In genomic region chr6:38640216-38640909, GRCh38 we compare ENCODE assay signal across 8 cellular contexts. TPM values are rescaled to one million over a fixed set of nuclear protein-coding genes. Genes with fewer than 3 reads are reported as not detected.
DNase-seq lines count a peak whose midpoint lies in the region; ATAC-seq and TF ChIP-seq lines count a peak whose summit lies in the region.

No MANE protein-coding gene starts in this region.

- H3K9me2 ChIP-seq in OCI-LY1 (ENCODE audit: low read depth, low read length), result no peaks in the 10 kb centered on the region

- H3F3A ChIP-seq in OCI-LY1 (ENCODE audit: insufficient read depth, low read length), result no peaks in the 10 kb centered on the region

- peak overlapping the region; percentile 85 for H3K4me2 ChIP-seq in OCI-LY1 (ENCODE audit: low read length)

- H3K36me3 ChIP-seq in OCI-LY1 (ENCODE audit: insufficient read depth, low read length), result no peaks in the 10 kb centered on the region
- H3K36me3 ChIP-seq in naive thymus-derived CD4-positive, alpha-beta T cell (ENCODE audit: control insufficient read depth in 2 of 3, insufficient read depth in 3 of 3, low read length in 3 of 3), result peaks cover 0 to 4% (median 0%) of the 10 kb centered on the region in 3 experiments

- POLR2A ChIA-PET in naive thymus-derived CD4-positive, alpha-beta T cell (lab: Charles Lee), result interaction anchor here (0.9 to 1.8 kb wide), 4 partner anchors 11 to 69 kb away, joined by 3 to 10 read pairs (median 6); partner anchors contain the start of gene GLO1

- no peaks in the 10 kb centered on the region for H3K9me3 ChIP-seq in OCI-LY1 (ENCODE audit: low read length)
- H3K9me3 ChIP-seq in naive thymus-derived CD4-positive, alpha-beta T cell (ENCODE audit: control insufficient read depth in 2 of 3, low read length in 3 of 3), result no peaks in the 10 kb centered on the region

- DNase-seq in activated naive CD4-positive, alpha-beta T cell treated with anti-CD3 and anti-CD28 coated beads for 36 hours, result peak; percentile 25
- DNase-seq in activated naive CD4-positive, alpha-beta T cell (lab: John Stamatoyannopoulos, UW), result no peak
- DNase-seq in dermis blood vessel endothelial cell (peak; percentile 5), NCI-H128 (lab: John Stamatoyannopoulos, UW; ENCODE audit: unreplicated experiment) (no peak), NCI-H345 (lab: John Stamatoyannopoulos, UW) (no peak), retina (no peak)
- no peak for DNase-seq in naive thymus-derived CD4-positive, alpha-beta T cell

- peaks cover 44% of the 10 kb centered on the region for H3K4me1 Mint-ChIP-seq in activated naive CD4-positive, alpha-beta T cell treated with anti-CD3 and anti-CD28 coated beads for 36 hours (ENCODE audit: low read depth)
- H3K4me1 Mint-ChIP-seq in naive thymus-derived CD4-positive, alpha-beta T cell, result peaks cover 38 to 61% (median 54%) of the 10 kb centered on the region in 7 donors

- peaks cover 17% of the 10 kb centered on the region for H3K4me1 ChIP-seq in OCI-LY1 (ENCODE audit: insufficient read depth, low read length, severe bottlenecking)
- H3K4me1 ChIP-seq in naive thymus-derived CD4-positive, alpha-beta T cell (ENCODE audit: control insufficient read depth in 2 of 2, insufficient read depth in 2 of 2, low read length in 2 of 2), result peaks cover 16 to 22% of the 10 kb centered on the region in 2 donors

- intact Hi-C loops in activated naive CD4-positive, alpha-beta T cell treated with anti-CD3 and anti-CD28 coated beads for 36 hours (cut with micrococcal nuclease), result no loop called here
- intact Hi-C loops in naive thymus-derived CD4-positive, alpha-beta T cell (cut with micrococcal nuclease), result loop anchor here (1.0 to 2.0 kb wide), 3 partner anchors 32 to 822 kb away; partner anchors contain the start of genes SAYSD1 (in 1 of the 2) and ZFAND3 (in 1 of the 2)

- H3K27ac ChIP-seq in OCI-LY1 (ENCODE audit: low read depth, low read length, poor library complexity, severe bottlenecking), result no peak overlapping the region
- peak overlapping the region; percentile 94 for H3K27ac ChIP-seq in naive thymus-derived CD4-positive, alpha-beta T cell (ENCODE audit: low read depth, low read length)

- CTCF ChIA-PET in activated naive CD4-positive, alpha-beta T cell treated with anti-CD3 and anti-CD28 coated beads for 36 hours (lab: Charles Lee), result interaction anchor here (0.9 kb wide), 1 partner anchor 70 kb away, joined by 3 read pairs; no protein-coding TSS in a partner anchor
- CTCF ChIA-PET in naive thymus-derived CD4-positive, alpha-beta T cell (lab: Charles Lee), result interaction anchor here (0.7 kb wide), 1 partner anchor 135 kb away, joined by 3 read pairs; no protein-coding TSS in a partner anchor

- no peak overlapping the region for H2AFZ ChIP-seq in OCI-LY1 (ENCODE audit: low read length)

- ATAC-seq in naive thymus-derived CD4-positive, alpha-beta T cell, result no peak

- H3K36me3 Mint-ChIP-seq in activated naive CD4-positive, alpha-beta T cell treated with anti-CD3 and anti-CD28 coated beads for 36 hours (ENCODE audit: low read depth), result no peaks in the 10 kb centered on the region
- H3K36me3 Mint-ChIP-seq in naive thymus-derived CD4-positive, alpha-beta T cell, result peaks cover 0 to 4% (median 0%) of the 10 kb centered on the region in 5 donors

- H3K27ac Mint-ChIP-seq in activated naive CD4-positive, alpha-beta T cell treated with anti-CD3 and anti-CD28 coated beads for 36 hours, result peak overlapping the region; percentile 86
- peak overlapping the region; percentile 88 to 96 (median 91) for H3K27ac Mint-ChIP-seq in naive thymus-derived CD4-positive, alpha-beta T cell

- no peak for TF ChIP-seq CTCF in OCI-LY1 (IDR thresholded peaks at IDR 0.05; ENCODE audit: low read length)

- peak overlapping the region; percentile 89 for H3K4me3 Mint-ChIP-seq in activated naive CD4-positive, alpha-beta T cell treated with anti-CD3 and anti-CD28 coated beads for 36 hours
- H3K4me3 Mint-ChIP-seq in naive thymus-derived CD4-positive, alpha-beta T cell, result peak overlapping the region; percentile 74 to 94 (median 90)

- H3K79me2 ChIP-seq in OCI-LY1 (ENCODE audit: insufficient read depth, low read length), result no peaks in the 10 kb centered on the region

- no peaks in the 10 kb centered on the region for H3K9me3 Mint-ChIP-seq in activated naive CD4-positive, alpha-beta T cell treated with anti-CD3 and anti-CD28 coated beads for 36 hours
- no peaks in the 10 kb centered on the region for H3K9me3 Mint-ChIP-seq in naive thymus-derived CD4-positive, alpha-beta T cell

- H3K27me3 ChIP-seq in OCI-LY1 (ENCODE audit: insufficient read depth, low read length), result no peaks in the 10 kb centered on the region
- no peaks in the 10 kb centered on the region for H3K27me3 ChIP-seq in naive thymus-derived CD4-positive, alpha-beta T cell (ENCODE audit: control insufficient read depth in 2 of 2, insufficient read depth in 2 of 2, low read length in 2 of 2)

- no peaks in the 10 kb centered on the region for H4K20me1 ChIP-seq in OCI-LY1 (ENCODE audit: insufficient read depth, low read length)

- H3K4me3 ChIP-seq in OCI-LY1 (ENCODE audit: low read depth, low read length, poor library complexity, severe bottlenecking), result peak overlapping the region; percentile 87
- H3K4me3 ChIP-seq in naive thymus-derived CD4-positive, alpha-beta T cell (ENCODE audit: low read length), result peak overlapping the region; percentile 90

- no peaks in the 10 kb centered on the region for H3K27me3 Mint-ChIP-seq in activated naive CD4-positive, alpha-beta T cell treated with anti-CD3 and anti-CD28 coated beads for 36 hours (ENCODE audit: low read depth)
- H3K27me3 Mint-ChIP-seq in naive thymus-derived CD4-positive, alpha-beta T cell, result no peaks in the 10 kb centered on the region

- H3K9ac ChIP-seq in OCI-LY1 (ENCODE audit: low read length), result peak overlapping the region; percentile 65

RNA-seq across cellular contexts. Expression of gene BTBD9, which starts 0.6 kb away (rescaled TPM):
- 10 to 100 TPM in 1 of 2 experiments, 1 to 10 TPM in 1; 9.5 to 11.1 TPM for total RNA-seq in activated naive CD4-positive, alpha-beta T cell treated with anti-CD3 and anti-CD28 coated beads for 36 hours
- 11.6 and 12.1 TPM in 2 replicates for total RNA-seq in dermis blood vessel endothelial cell
- total RNA-seq in naive thymus-derived CD4-positive, alpha-beta T cell, result 10 to 100 TPM; 20.6 to 58.8 (median 43.6) TPM
- 10 to 100 TPM; 12.7 to 18.3 TPM for polyA plus RNA-seq in naive thymus-derived CD4-positive, alpha-beta T cell

Comparison
In these comparisons a context has a peak if more than half of its experiments do, and no peak if none do; other contexts are left out.
1. DNase-seq: peak in activated naive CD4-positive, alpha-beta T cell treated with anti-CD3 and anti-CD28 coated beads for 36 hours (single experiment) and dermis blood vessel endothelial cell (single experiment); none in activated naive CD4-positive, alpha-beta T cell (0 of 4), naive thymus-derived CD4-positive, alpha-beta T cell (0 of 9), NCI-H128 (single experiment), NCI-H345 (single experiment) and retina (single experiment).